ENCODE assay signal across 9 cellular contexts in the genomic region with DNA sequence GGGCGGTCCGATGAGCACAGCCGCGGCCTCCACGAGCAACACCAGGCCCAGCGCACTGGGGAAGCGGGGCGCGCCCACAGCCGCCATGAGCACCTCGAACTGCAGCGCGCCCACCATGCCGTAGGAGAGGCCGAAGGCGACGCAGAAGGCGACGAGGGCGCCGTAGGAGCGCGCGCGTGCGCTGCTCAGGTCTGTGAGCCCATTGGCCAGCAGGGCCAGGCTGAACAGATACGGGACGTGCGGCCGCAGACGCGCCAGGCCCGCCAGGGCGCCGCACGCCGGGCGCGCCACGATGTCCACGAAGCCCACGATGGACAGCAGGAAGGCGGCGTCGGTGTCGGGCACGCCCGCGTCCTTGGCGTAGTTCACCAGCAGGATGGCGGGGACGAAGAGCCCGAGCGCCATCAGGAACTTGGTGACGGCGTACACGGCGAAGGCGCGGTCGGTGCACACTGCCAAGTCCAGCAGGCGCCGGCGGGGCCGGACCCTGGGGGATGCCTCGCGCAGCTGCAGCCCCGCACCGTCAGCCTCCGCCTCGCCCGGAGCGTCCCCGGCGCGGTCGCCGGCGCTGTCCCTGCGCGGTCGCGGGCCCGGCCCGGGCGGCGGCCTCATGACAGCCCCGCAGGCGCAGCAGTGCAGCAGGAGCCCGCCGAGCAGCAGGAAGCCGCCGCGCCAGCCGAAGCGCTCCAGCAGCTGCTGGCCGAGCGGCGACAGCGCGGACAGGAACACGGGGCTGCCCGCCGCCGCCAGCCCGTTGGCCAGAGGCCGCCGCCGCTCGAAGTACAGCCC. TPM values are rescaled to one million over a fixed set of nuclear protein-coding genes. Genes with fewer than 3 reads are reported as not detected.
A peak's percentile ranks its signal among the peaks of the same experiment; 100 is the strongest.
DNase-seq lines count a peak whose midpoint lies in the region; ATAC-seq and TF ChIP-seq lines count a peak whose summit lies in the region.
"Had no signal": no experiment of that assay in that cellular context is flagged by ENCODE, and none has a peak within 500 bp of the region (broad histone marks: within the 10 kb centered on the region; RNA-seq: fewer than 3 reads in every experiment).

No MANE protein-coding gene starts in this region.

- peak; percentile 84 for DNase-seq in GM23338 (ENCODE audit: low spot score)
- DNase-seq in activated naive CD8-positive, alpha-beta T cell treated with anti-CD3 and anti-CD28 coated beads, Interleukin-2, amount 10 ng/mL, durations not matched to agents 7 days and 5 days = peak; percentile 55
- no peak for DNase-seq in right atrium auricular region (ENCODE audit: low spot score)
- DNase-seq in gastrocnemius medialis = no peak
- no peak for DNase-seq in Kasumi-1 (lab: John Stamatoyannopoulos, UW)

- no peaks in the 10 kb centered on the region for H3K9me3 Mint-ChIP-seq in GM23338
- H3K9me3 Mint-ChIP-seq in activated naive CD8-positive, alpha-beta T cell treated with anti-CD3 and anti-CD28 coated beads, Interleukin-2, amount 10 ng/mL, durations not matched to agents 7 days and 5 days = no peaks in the 10 kb centered on the region

- TF ChIP-seq CTCF in GM23338 (conservative IDR thresholded peaks at IDR 0.05; ENCODE audit: low read depth in 2 of 2) (no peak), right atrium auricular region (IDR thresholded peaks at IDR 0.05) (no peak), gastrocnemius medialis (IDR thresholded peaks at IDR 0.05 in 4 of 5, conservative IDR thresholded peaks at IDR 0.05 in 1 of 5) (no peak)

- H3K4me2 ChIP-seq in GM23338 = peak overlapping the region; percentile 78

- no peaks in the 10 kb centered on the region; the same call in 1 of the 2 replicates for H4K20me1 ChIP-seq in GM23338 (replicated peaks; ENCODE audit: insufficient read depth)

- POLR2A ChIA-PET in activated naive CD8-positive, alpha-beta T cell treated with anti-CD3 and anti-CD28 coated beads, Interleukin-2, amount 10 ng/mL, durations not matched to agents 7 days and 5 days (lab: Charles Lee) = no interaction called here

- no peak overlapping the region for H3K27ac Mint-ChIP-seq in GM23338
- H3K27ac Mint-ChIP-seq in activated naive CD8-positive, alpha-beta T cell treated with anti-CD3 and anti-CD28 coated beads, Interleukin-2, amount 10 ng/mL, durations not matched to agents 7 days and 5 days = no peak overlapping the region

- H3K4me3 ChIP-seq in GM23338 = peak overlapping the region; percentile 51
- peak overlapping the region; percentile 19 to 50 for H3K4me3 ChIP-seq in right atrium auricular region
- peak overlapping the region; percentile 37 to 55 (median 52) for H3K4me3 ChIP-seq in gastrocnemius medialis

- intact Hi-C loops in gastrocnemius medialis (cut with DNase I; ENCODE audit: low total_unique reads) = no loop called here

- H3K27me3 ChIP-seq in GM23338 (ENCODE audit: insufficient read depth) (peaks cover 38% of the 10 kb centered on the region), right atrium auricular region (no peaks in the 10 kb centered on the region), gastrocnemius medialis (peaks cover 15 to 20% (median 17%) of the 10 kb centered on the region in 3 donors)

- H3F3A ChIP-seq in GM23338 (replicated peaks; ENCODE audit: low read depth) = no peaks in the 10 kb centered on the region

- H3K4me1 Mint-ChIP-seq in GM23338 = peaks cover 6% of the 10 kb centered on the region; the same call in 2 of the 3 replicates
- no peaks in the 10 kb centered on the region for H3K4me1 Mint-ChIP-seq in activated naive CD8-positive, alpha-beta T cell treated with anti-CD3 and anti-CD28 coated beads, Interleukin-2, amount 10 ng/mL, durations not matched to agents 7 days and 5 days

- peaks cover 25% of the 10 kb centered on the region; the same call in 1 of the 2 replicates for H3K4me1 ChIP-seq in GM23338 (ENCODE audit: insufficient read depth)
- H3K4me1 ChIP-seq in right atrium auricular region = peaks cover 0 to 21% of the 10 kb centered on the region in 2 donors
- peaks cover 11 to 15% of the 10 kb centered on the region in 2 donors for H3K4me1 ChIP-seq in gastrocnemius medialis

- ATAC-seq in GM23338 = peak; percentile 70
- ATAC-seq in activated naive CD8-positive, alpha-beta T cell treated with anti-CD3 and anti-CD28 coated beads, Interleukin-2, amount 10 ng/mL, durations not matched to agents 7 days and 5 days (ENCODE audit: low read depth) = peak; percentile 57
- ATAC-seq in gastrocnemius medialis = peak; percentile 51 to 68
- ATAC-seq in HG03571 (IDR thresholded peaks at IDR 0.05; ENCODE audit: unreplicated experiment) = no peak
- no peak for ATAC-seq in HG03175 (IDR thresholded peaks at IDR 0.05; ENCODE audit: unreplicated experiment)
- ATAC-seq in GM18502 (IDR thresholded peaks at IDR 0.05; ENCODE audit: poor library complexity, unreplicated experiment) = no peak

- no peaks in the 10 kb centered on the region for H3K9me2 ChIP-seq in GM23338 (ENCODE audit: insufficient read depth)

- H3K27ac ChIP-seq in GM23338 (ENCODE audit: low read depth) (no peak overlapping the region), right atrium auricular region (peak overlapping the region in 1 of 2 donors; percentile 51), gastrocnemius medialis (no peak overlapping the region)

- peak overlapping the region; percentile 54; the same call in 2 of the 3 replicates for H3K4me3 Mint-ChIP-seq in GM23338
- peak overlapping the region; percentile 13 for H3K4me3 Mint-ChIP-seq in activated naive CD8-positive, alpha-beta T cell treated with anti-CD3 and anti-CD28 coated beads, Interleukin-2, amount 10 ng/mL, durations not matched to agents 7 days and 5 days

- in situ Hi-C loops in gastrocnemius medialis (cut with MboI; ENCODE audit: low sequenced_read_pairs in 4 of 4) = no loop called here

- H3K36me3 ChIP-seq in GM23338 (ENCODE audit: insufficient read depth) (no peaks in the 10 kb centered on the region), right atrium auricular region (no peaks in the 10 kb centered on the region), gastrocnemius medialis (no peaks in the 10 kb centered on the region)

- H3K9me3 ChIP-seq in right atrium auricular region (no peaks in the 10 kb centered on the region), gastrocnemius medialis (no peaks in the 10 kb centered on the region)

- no peaks in the 10 kb centered on the region for H3K79me2 ChIP-seq in GM23338 (replicated peaks; ENCODE audit: insufficient read depth)

- peaks cover 33% of the 10 kb centered on the region for H3K27me3 Mint-ChIP-seq in GM23338 (ENCODE audit: insufficient read depth, low read depth, poor library complexity)
- H3K27me3 Mint-ChIP-seq in activated naive CD8-positive, alpha-beta T cell treated with anti-CD3 and anti-CD28 coated beads, Interleukin-2, amount 10 ng/mL, durations not matched to agents 7 days and 5 days = peaks cover 22% of the 10 kb centered on the region

- peak overlapping the region; percentile 94 for H2AFZ ChIP-seq in GM23338

- no peaks in the 10 kb centered on the region; the same call in 2 of the 3 replicates for H3K36me3 Mint-ChIP-seq in GM23338 (ENCODE audit: low read depth)
- H3K36me3 Mint-ChIP-seq in activated naive CD8-positive, alpha-beta T cell treated with anti-CD3 and anti-CD28 coated beads, Interleukin-2, amount 10 ng/mL, durations not matched to agents 7 days and 5 days = no peaks in the 10 kb centered on the region

- no peak for TF ChIP-seq POLR2A in gastrocnemius medialis (IDR thresholded peaks at IDR 0.05)

TF ChIP-seq in GM23338, 12 proteins besides CTCF, POLR2A, EP300 and RAD21:
- TF ChIP-seq CREB1 (CRISPR knock-in tag; IDR thresholded peaks at IDR 0.05; ENCODE audit: low read depth) (peak; percentile 38; the same call in 1 of the 2 replicates), NANOG (IDR thresholded peaks at IDR 0.05; ENCODE audit: borderline replicate concordance) (no peak), POLR2AphosphoS5 (IDR thresholded peaks at IDR 0.05; ENCODE audit: low read depth) (peak; percentile 74)

RNA-seq across cellular contexts. Expression of a gene that starts 2.9 kb away (rescaled TPM):
- 0.66 and 1.0 TPM in 2 replicates for total RNA-seq in GM23338 (2014; rRNA removed; shearing (Covaris generic))
- 0.52 and 0.56 TPM in 2 replicates for polyA plus RNA-seq in GM23338 (2016; fragmentation: Nextera tagmentation; extraction: Ambion mirVana)
- total RNA-seq in activated naive CD8-positive, alpha-beta T cell treated with anti-CD3 and anti-CD28 coated beads, Interleukin-2, amount 10 ng/mL, durations not matched to agents 7 days and 5 days = not detected
- total RNA-seq in right atrium auricular region (under 1 TPM in 1 of 2 donors, not detected in 1; 0.28 TPM), gastrocnemius medialis (under 1 TPM in 1 of 4 donors, not detected in 3; 0.42 TPM)
- total RNA-seq: liver had no signal

RNA-seq across cellular contexts. Expression of a gene that starts 23.8 kb away (rescaled TPM):
- 28.3 and 36.2 TPM in 2 replicates for total RNA-seq in GM23338 (2014; rRNA removed; shearing (Covaris generic))
- polyA plus RNA-seq in GM23338 (2016; fragmentation: Nextera tagmentation; extraction: Ambion mirVana) = 14.0 and 15.9 TPM in 2 replicates
- 10 to 100 TPM; 21.4 to 21.8 TPM for total RNA-seq in activated naive CD8-positive, alpha-beta T cell treated with anti-CD3 and anti-CD28 coated beads, Interleukin-2, amount 10 ng/mL, durations not matched to agents 7 days and 5 days
- 10 to 100 TPM; 33.1 to 36.0 TPM for total RNA-seq in right atrium auricular region
- 10 to 100 TPM; 36.4 to 63.8 (median 50.1) TPM for total RNA-seq in gastrocnemius medialis

RNA-seq across cellular contexts. Expression of a gene that starts 29.4 kb away (rescaled TPM):
- total RNA-seq in GM23338 (2014; rRNA removed; shearing (Covaris generic)) = 3.9 and 5.6 TPM in 2 replicates
- polyA plus RNA-seq in GM23338 (2016; fragmentation: Nextera tagmentation; extraction: Ambion mirVana) = 5.6 and 7.6 TPM in 2 replicates
- 1 to 10 TPM; 1.6 to 2.0 TPM for total RNA-seq in activated naive CD8-positive, alpha-beta T cell treated with anti-CD3 and anti-CD28 coated beads, Interleukin-2, amount 10 ng/mL, durations not matched to agents 7 days and 5 days
- total RNA-seq in right atrium auricular region (under 1 TPM in 1 of 2 donors, not detected in 1; 0.63 TPM), gastrocnemius medialis (1 to 10 TPM in 1 of 4 donors, under 1 TPM in 2, not detected in 1; 0.16 to 1.7 (median 0.72) TPM)

Comparison
In these comparisons a context has a peak if more than half of its experiments do, and no peak if none do; other contexts are left out.
1. ATAC-seq: peak in GM23338 (single experiment), activated naive CD8-positive, alpha-beta T cell treated with anti-CD3 and anti-CD28 coated beads, Interleukin-2, amount 10 ng/mL, durations not matched to agents 7 days and 5 days (single experiment) and gastrocnemius medialis (2 of 2); none in HG03571 (single experiment), HG03175 (single experiment) and GM18502 (single experiment).
2. DNase-seq: peak in GM23338 (single experiment) and activated naive CD8-positive, alpha-beta T cell treated with anti-CD3 and anti-CD28 coated beads, Interleukin-2, amount 10 ng/mL, durations not matched to agents 7 days and 5 days (single experiment); none in right atrium auricular region (single experiment), gastrocnemius medialis (0 of 2) and Kasumi-1 (0 of 2).
3. Peak in every context shown above with its lines, with median percentiles within 50 percentile points of each other: H3K4me3 ChIP-seq.